ENCODE assay signal across 1 cellular context in genomic region chr12:112409064-112409905, GRCh38.
TF ChIP-seq lines count a peak whose summit lies in the region.

Gene RPL6 (minus strand): TSS chr12:112409605. CDS start chr12:112408656, 949 bp downstream.

TF ChIP-seq in HepG2, 621 proteins besides CTCF, POLR2A, EP300 and RAD21 (continued from another document and continues in another):
- no peak for TF ChIP-seq KDM3A (CRISPR knock-in tag; IDR thresholded peaks at IDR 0.05; ENCODE audit: low read depth)
- peak; percentile 77; the same call in 1 of the 2 replicates for TF ChIP-seq CHD4 (IDR thresholded peaks at IDR 0.05; ENCODE audit: borderline replicate concordance, low read length)
- TF ChIP-seq ZNF605 (CRISPR knock-in tag; IDR thresholded peaks at IDR 0.05): peak; percentile 95
- TF ChIP-seq MLX (CRISPR knock-in tag; IDR thresholded peaks at IDR 0.05): no peak; the same call in 1 of the 2 replicates
- TF ChIP-seq ZSCAN21 (CRISPR knock-in tag; IDR thresholded peaks at IDR 0.05; ENCODE audit: borderline replicate concordance): no peak
- 0 out of 2 replicates have a peak, but pooled peaks have one; percentile 43 for TF ChIP-seq FLYWCH1 (CRISPR knock-in tag; IDR thresholded peaks at IDR 0.05)
- peak; percentile 81; the same call in 1 of the 2 replicates for TF ChIP-seq ZNF431 (CRISPR knock-in tag; IDR thresholded peaks at IDR 0.05; ENCODE audit: borderline replicate concordance, low read depth)
- TF ChIP-seq ATF3 (CRISPR knock-in tag; IDR thresholded peaks at IDR 0.05): no peak
- TF ChIP-seq ZNF460 (CRISPR knock-in tag; IDR thresholded peaks at IDR 0.05; ENCODE audit: borderline replicate concordance): peak; percentile 97
- TF ChIP-seq CREB1 (IDR thresholded peaks at IDR 0.05): 0 out of 2 replicates have a peak, but pooled peaks have one; percentile 1
- TF ChIP-seq CREB1 (CRISPR knock-in tag; IDR thresholded peaks at IDR 0.05): peak; percentile 81
- no peak for TF ChIP-seq PAX8 (CRISPR knock-in tag; IDR thresholded peaks at IDR 0.05; ENCODE audit: borderline replicate concordance)
- 0 out of 2 replicates have a peak, but pooled peaks have one; percentile 32 for TF ChIP-seq ZMAT3 (CRISPR knock-in tag; conservative IDR thresholded peaks at IDR 0.05)
- 0 out of 2 replicates have a peak, but pooled peaks have one; percentile 41 for TF ChIP-seq TMF1 (CRISPR knock-in tag; IDR thresholded peaks at IDR 0.05; ENCODE audit: low read depth)
- TF ChIP-seq STAT6 (CRISPR knock-in tag; IDR thresholded peaks at IDR 0.05; ENCODE audit: borderline replicate concordance): no peak
- TF ChIP-seq ZBED4 (CRISPR knock-in tag; IDR thresholded peaks at IDR 0.05; ENCODE audit: borderline replicate concordance): no peak
- no peak for TF ChIP-seq MBD4 (IDR thresholded peaks at IDR 0.05; ENCODE audit: borderline replicate concordance, low read length)
- no peak for TF ChIP-seq ZNF414 (CRISPR knock-in tag; IDR thresholded peaks at IDR 0.05)
- no peak for TF ChIP-seq FOXP1 (IDR thresholded peaks at IDR 0.05)
- no peak for TF ChIP-seq FOXP1 (CRISPR knock-in tag; IDR thresholded peaks at IDR 0.05)
- peak; percentile 76 for TF ChIP-seq KDM5A (IDR thresholded peaks at IDR 0.05; ENCODE audit: borderline replicate concordance, low read length)
- TF ChIP-seq MLXIP (CRISPR knock-in tag; IDR thresholded peaks at IDR 0.05; ENCODE audit: borderline replicate concordance): 0 out of 2 replicates have a peak, but pooled peaks have one; percentile 63
- TF ChIP-seq NONO (IDR thresholded peaks at IDR 0.05): no peak
- TF ChIP-seq NONO (CRISPR knock-in tag; conservative IDR thresholded peaks at IDR 0.05): peak; percentile 80
- TF ChIP-seq ZNF577 (CRISPR knock-in tag; IDR thresholded peaks at IDR 0.05; ENCODE audit: borderline replicate concordance, low read depth): no peak
- peak; percentile 53; the same call in 1 of the 2 replicates for TF ChIP-seq GATA4 (IDR thresholded peaks at IDR 0.05; ENCODE audit: borderline replicate concordance, low read depth)
- peak; percentile 93 for TF ChIP-seq BRD4 (CRISPR knock-in tag; IDR thresholded peaks at IDR 0.05)
- TF ChIP-seq ZBTB20 (CRISPR knock-in tag; IDR thresholded peaks at IDR 0.05; ENCODE audit: borderline replicate concordance, low read depth): no peak
- no peak for TF ChIP-seq CAMTA2 (CRISPR knock-in tag; IDR thresholded peaks at IDR 0.05; ENCODE audit: borderline replicate concordance)
- TF ChIP-seq TERF1 (CRISPR knock-in tag; IDR thresholded peaks at IDR 0.05): no peak
- peak; percentile 91 for TF ChIP-seq ADNP (CRISPR knock-in tag; IDR thresholded peaks at IDR 0.05)
- peak; percentile 90 for TF ChIP-seq ZFY (CRISPR knock-in tag; IDR thresholded peaks at IDR 0.05)
- TF ChIP-seq ZNF225 (CRISPR knock-in tag; IDR thresholded peaks at IDR 0.05): peak; percentile 58; the same call in 1 of the 2 replicates
- TF ChIP-seq MXD4 (CRISPR knock-in tag; IDR thresholded peaks at IDR 0.05): peak; percentile 79
- 0 out of 2 replicates have a peak, but pooled peaks have one; percentile 69 for TF ChIP-seq TEF (CRISPR knock-in tag; IDR thresholded peaks at IDR 0.05)
- peak; percentile 61; the same call in 1 of the 2 replicates for TF ChIP-seq POGZ (CRISPR knock-in tag; IDR thresholded peaks at IDR 0.05)
- TF ChIP-seq ZNF3 (CRISPR knock-in tag; IDR thresholded peaks at IDR 0.05): 0 out of 2 replicates have a peak, but pooled peaks have one; percentile 6
- peak; percentile 44; the same call in 1 of the 2 replicates for TF ChIP-seq GZF1 (CRISPR knock-in tag; IDR thresholded peaks at IDR 0.05)
- TF ChIP-seq ZNF451 (CRISPR knock-in tag; IDR thresholded peaks at IDR 0.05): no peak
- TF ChIP-seq PRDM10 (CRISPR knock-in tag; IDR thresholded peaks at IDR 0.05; ENCODE audit: low read depth): 0 out of 2 replicates have a peak, but pooled peaks have one; percentile 41
- TF ChIP-seq BATF2 (CRISPR knock-in tag; IDR thresholded peaks at IDR 0.05): no peak
- peak; percentile 40; the same call in 1 of the 2 replicates for TF ChIP-seq MIER3 (CRISPR knock-in tag; IDR thresholded peaks at IDR 0.05; ENCODE audit: borderline replicate concordance)
- TF ChIP-seq SIX1 (CRISPR knock-in tag; IDR thresholded peaks at IDR 0.05; ENCODE audit: borderline replicate concordance): 0 out of 2 replicates have a peak, but pooled peaks have one; percentile 12
- peak; percentile 63; the same call in 1 of the 2 replicates for TF ChIP-seq KAT7 (CRISPR knock-in tag; IDR thresholded peaks at IDR 0.05; ENCODE audit: borderline replicate concordance)
- peak; percentile 48; the same call in 1 of the 2 replicates for TF ChIP-seq MIER2 (CRISPR knock-in tag; IDR thresholded peaks at IDR 0.05)
- peak; percentile 87 for TF ChIP-seq PHF8 (CRISPR knock-in tag; IDR thresholded peaks at IDR 0.05)
- no peak for TF ChIP-seq ZFAT (CRISPR knock-in tag; conservative IDR thresholded peaks at IDR 0.05)
- TF ChIP-seq ATF7 (IDR thresholded peaks at IDR 0.05): no peak
- peak; percentile 44; the same call in 1 of the 2 replicates for TF ChIP-seq ATF7 (CRISPR knock-in tag; IDR thresholded peaks at IDR 0.05)
